19 cellular contexts compared by ENCODE assay signal in genomic region chr13:23434431-23434830, GRCh38. TPM values are rescaled to one million over a fixed set of nuclear protein-coding genes. Genes with fewer than 3 reads are reported as not detected.
DNase-seq lines count a peak whose midpoint lies in the region; ATAC-seq and TF ChIP-seq lines count a peak whose summit lies in the region.
"Had no signal": no experiment of that assay in that cellular context is flagged by ENCODE, and none has a peak within 500 bp of the region (broad histone marks: within the 10 kb centered on the region; RNA-seq: fewer than 3 reads in every experiment).

No MANE protein-coding gene starts in this region.

- no peak overlapping the region for H4K91ac ChIP-seq in H9 (ENCODE audit: insufficient read length, low read depth, low read length)

- H3K9ac ChIP-seq in H9 (ENCODE audit: extremely low read depth, insufficient read length, low read length) = no peak overlapping the region
- H3K9ac ChIP-seq in parathyroid adenoma = no peak overlapping the region

- peaks cover 5% of the 10 kb centered on the region; the same call in 1 of the 2 replicates for H3K4me1 ChIP-seq in H9 (ENCODE audit: insufficient read depth, low read length)
- peaks cover 18% of the 10 kb centered on the region for H3K4me1 ChIP-seq in parathyroid adenoma
- peaks cover 0 to 18% (median 0%) of the 10 kb centered on the region in 12 donors for H3K4me1 ChIP-seq in heart left ventricle
- H3K4me1 ChIP-seq: SJSA1 had no signal

- H3K4me2 ChIP-seq in H9 (ENCODE audit: insufficient read depth, insufficient read length, low read length) (no peak overlapping the region), parathyroid adenoma (ENCODE audit: low read length) (no peak overlapping the region)

- peaks cover 3% of the 10 kb centered on the region for H3K23me2 ChIP-seq in H9 (ENCODE audit: insufficient read length, low read depth, low read length, poor library complexity, severe bottlenecking)

- H3K18ac ChIP-seq in H9 (ENCODE audit: insufficient read length, low read depth, low read length) = no peak overlapping the region

- no peak overlapping the region for H3K14ac ChIP-seq in H9 (ENCODE audit: insufficient read depth, low read length)

- TF ChIP-seq POLR2A in heart left ventricle (IDR thresholded peaks at IDR 0.05) = no peak

- no peak overlapping the region for H3T11ph ChIP-seq in H9 (ENCODE audit: low read length)

- no peak overlapping the region for H2BK15ac ChIP-seq in H9 (ENCODE audit: low read depth, low read length)

- DNase-seq in H9 = no peak
- DNase-seq in WTC11 (ENCODE audit: low spot score) = no peak
- DNase-seq in glutamatergic neuron = no peak
- DNase-seq in RPMI8226 = no peak
- no peak for DNase-seq in heart left ventricle
- no peak for DNase-seq in omental fat pad (ENCODE audit: low spot score)
- DNase-seq: CD4-positive, CD25-positive, alpha-beta regulatory T cell; DMS53; H7; Karpas-422; MG63; NCI-H1092; NCI-H1694; NCI-H446; NCI-H69; PC-3 had no signal

- H4K20me1 ChIP-seq in H9 (ENCODE audit: control insufficient read depth, insufficient read depth, insufficient read length) = no peaks in the 10 kb centered on the region

- peaks cover 13% of the 10 kb centered on the region; the same call in 1 of the 2 replicates for H3K27me3 Mint-ChIP-seq in H9 (ENCODE audit: low read depth)
- peaks cover 10% of the 10 kb centered on the region for H3K27me3 Mint-ChIP-seq in WTC11 (ENCODE audit: low read depth)
- H3K27me3 Mint-ChIP-seq in glutamatergic neuron (ENCODE audit: unreplicated experiment) = peaks cover 2% of the 10 kb centered on the region

- H2BK5ac ChIP-seq in H9 (ENCODE audit: insufficient read length, low read length) = no peak overlapping the region

- no peak overlapping the region for H4K5ac ChIP-seq in H9 (ENCODE audit: insufficient read length, low read depth, low read length)

- no peaks in the 10 kb centered on the region for H3K27me3 ChIP-seq in H9 (ENCODE audit: insufficient read depth, low read length)
- H3K27me3 ChIP-seq in parathyroid adenoma (ENCODE audit: control insufficient read depth, insufficient read depth, low read length) = no peaks in the 10 kb centered on the region
- H3K27me3 ChIP-seq in heart left ventricle = no peaks in the 10 kb centered on the region
- H3K27me3 ChIP-seq: MG63, SJSA1 had no signal

- intact Hi-C loops in heart left ventricle (cut with DNase I) = loop anchor here in 1 of 10 donors (2.0 kb wide), 1 partner anchor 60 kb away; no protein-coding TSS in a partner anchor

- H2AK5ac ChIP-seq in H9 (ENCODE audit: insufficient read length, low read length) = no peak overlapping the region

- H3K79me2 ChIP-seq in H9 (ENCODE audit: insufficient read depth, low read length) = no peaks in the 10 kb centered on the region
- H3K79me2 ChIP-seq in parathyroid adenoma = peaks cover 7% of the 10 kb centered on the region

- H2AFZ ChIP-seq in H9 (ENCODE audit: low read length) (no peak overlapping the region), parathyroid adenoma (peak overlapping the region; percentile 72)

- peaks cover 35 to 38% of the 10 kb centered on the region in 2 experiments for H3K4me1 Mint-ChIP-seq in H9
- peaks cover 31% of the 10 kb centered on the region for H3K4me1 Mint-ChIP-seq in WTC11
- peaks cover 33% of the 10 kb centered on the region for H3K4me1 Mint-ChIP-seq in glutamatergic neuron (ENCODE audit: low read depth, unreplicated experiment)

- H3K27ac ChIP-seq in H9 (ENCODE audit: insufficient read length, low read depth, low read length) = no peak overlapping the region
- peak overlapping the region; percentile 85 for H3K27ac ChIP-seq in parathyroid adenoma
- no peak overlapping the region for H3K27ac ChIP-seq in heart left ventricle
- H3K27ac ChIP-seq: SJSA1 had no signal

- CTCF ChIA-PET in WTC11 (lab: Charles Lee) = interaction anchor here (1.3 to 2.3 kb wide), 2 partner anchors 15 to 308 kb away, joined by 3 to 9 read pairs; no protein-coding TSS in a partner anchor

- H2BK120ac ChIP-seq in H9 (ENCODE audit: low read depth, low read length, poor library complexity, severe bottlenecking) = no peak overlapping the region

- no peak overlapping the region for H2BK12ac ChIP-seq in H9 (ENCODE audit: insufficient read length, low read depth, low read length)

- WGBS in H9 (ENCODE audit: extremely low coverage, insufficient read length, low lambda C conversion rate) = no CpG with 5 or more reads among the region's 3 CpGs
- 72 to 81% (median 78%) methylated on average over 3 of the region's 3 CpGs for WGBS in heart left ventricle, 4 donors

- H3K36me3 ChIP-seq in parathyroid adenoma (ENCODE audit: control insufficient read depth, insufficient read depth, low read length) (no peaks in the 10 kb centered on the region), heart left ventricle (no peaks in the 10 kb centered on the region)
- H3K36me3 ChIP-seq: MG63, SJSA1 had no signal

- no peaks in the 10 kb centered on the region for H3K9me3 Mint-ChIP-seq in H9
- H3K9me3 Mint-ChIP-seq in WTC11 = no peaks in the 10 kb centered on the region
- H3K9me3 Mint-ChIP-seq in glutamatergic neuron (ENCODE audit: unreplicated experiment) = peaks cover 18% of the 10 kb centered on the region

- H3K27ac Mint-ChIP-seq in H9 (no peak overlapping the region), WTC11 (no peak overlapping the region; the same call in 1 of the 2 replicates), glutamatergic neuron (ENCODE audit: unreplicated experiment) (peak overlapping the region; percentile 99)
- H3K27ac Mint-ChIP-seq: B cell had no signal

- H4K8ac ChIP-seq in H9 (replicated peaks; ENCODE audit: insufficient read length, low read depth, low read length) = no peak overlapping the region

- no peak overlapping the region for H3K23ac ChIP-seq in H9 (ENCODE audit: insufficient read length, low read depth, low read length)

- no peak overlapping the region for H2BK20ac ChIP-seq in H9 (ENCODE audit: low read depth, low read length, poor library complexity, severe bottlenecking)

- no peak overlapping the region for H3K56ac ChIP-seq in H9 (ENCODE audit: insufficient read length, low read depth, low read length)

- no peak overlapping the region for H3K4me3 ChIP-seq in parathyroid adenoma (ENCODE audit: low read depth, low read length)
- no peak overlapping the region for H3K4me3 ChIP-seq in heart left ventricle

- H3K36me3 Mint-ChIP-seq in H9 (ENCODE audit: insufficient read depth in 1 of 3, low read depth in 3 of 3) (peaks cover 4 to 9% (median 4%) of the 10 kb centered on the region in 3 experiments; a peak in 6 of 7 replicates), WTC11 (peaks cover 4% of the 10 kb centered on the region; the same call in 1 of the 2 replicates), glutamatergic neuron (ENCODE audit: unreplicated experiment) (no peaks in the 10 kb centered on the region)
- H3K36me3 Mint-ChIP-seq: CD4-positive, CD25-positive, alpha-beta regulatory T cell had no signal

- POLR2A ChIA-PET in WTC11 (lab: Charles Lee) = no interaction called here

- TF ChIP-seq CTCF in H9 (conservative IDR thresholded peaks at IDR 0.05) = no peak
- TF ChIP-seq CTCF in WTC11 (IDR thresholded peaks at IDR 0.05) = no peak
- no peak for TF ChIP-seq CTCF in glutamatergic neuron (IDR thresholded peaks at IDR 0.05; ENCODE audit: partially characterized antibody, unreplicated experiment)
- no peak for TF ChIP-seq CTCF in parathyroid adenoma (IDR thresholded peaks at IDR 0.05)
- TF ChIP-seq CTCF in heart left ventricle (IDR thresholded peaks at IDR 0.05) = no peak
- no peak for TF ChIP-seq CTCF in omental fat pad (IDR thresholded peaks at IDR 0.05)

- H3K4me3 Mint-ChIP-seq in H9 (peak overlapping the region; percentile 83 to 89; a peak in 3 of 5 replicates), WTC11 (peak overlapping the region; percentile 91), glutamatergic neuron (ENCODE audit: unreplicated experiment) (peak overlapping the region; percentile 96)
- H3K4me3 Mint-ChIP-seq: B cell; CD4-positive, CD25-positive, alpha-beta regulatory T cell had no signal

- no peaks in the 10 kb centered on the region for H3K79me1 ChIP-seq in H9 (ENCODE audit: insufficient read depth, low read depth, low read length, poor library complexity, severe bottlenecking)

- no peak overlapping the region for H3K4ac ChIP-seq in H9 (ENCODE audit: low read depth, low read length)

- ATAC-seq in WTC11 = peak; percentile 11; the same call in 1 of the 2 replicates
- ATAC-seq in heart left ventricle = no peak
- no peak for ATAC-seq in omental fat pad (ENCODE audit: low FRiP score)
- ATAC-seq: PC-3 had no signal

- no peaks in the 10 kb centered on the region for H3K9me3 ChIP-seq in H9 (ENCODE audit: control insufficient read depth, low read depth, low read length)
- H3K9me3 ChIP-seq in parathyroid adenoma (ENCODE audit: control insufficient read depth, low read length) = no peaks in the 10 kb centered on the region
- no peaks in the 10 kb centered on the region for H3K9me3 ChIP-seq in heart left ventricle
- H3K9me3 ChIP-seq: MG63, SJSA1 had no signal

TF ChIP-seq in WTC11, 78 proteins besides CTCF, POLR2A, EP300 and RAD21 (continues in another document):
- TF ChIP-seq NR2C2 (CRISPR knock-in tag; IDR thresholded peaks at IDR 0.05) = no peak
- TF ChIP-seq PREB (CRISPR knock-in tag; IDR thresholded peaks at IDR 0.05; ENCODE audit: borderline replicate concordance) = no peak
- TF ChIP-seq ELF4 (CRISPR knock-in tag; IDR thresholded peaks at IDR 0.05; ENCODE audit: low read depth) = no peak
- TF ChIP-seq CDX4 (CRISPR knock-in tag; IDR thresholded peaks at IDR 0.05; ENCODE audit: borderline replicate concordance) = no peak
- no peak for TF ChIP-seq NFE2L1 (CRISPR knock-in tag; IDR thresholded peaks at IDR 0.05)
- TF ChIP-seq NR3C1 (CRISPR knock-in tag; conservative IDR thresholded peaks at IDR 0.05; ENCODE audit: low read depth) = no peak

RNA-seq across cellular contexts. Expression of gene SACS, which starts 0.9 kb away (rescaled TPM):
- 47.8 and 53.0 TPM in 2 replicates for total RNA-seq in H9 (2021)
- 30.5 to 35.2 TPM (median 30.8 TPM) in 3 replicates for total RNA-seq in WTC11 (2021)
- 132 TPM for total RNA-seq in glutamatergic neuron (ENCODE audit: unreplicated experiment)
- 10 to 100 TPM in 8 of 9 donors, 1 to 10 TPM in 1; 8.8 to 29.3 (median 25.6) TPM for total RNA-seq in heart left ventricle
- 10 to 100 TPM in 1 of 2 donors, 1 to 10 TPM in 1; 2.8 to 12.9 TPM for polyA plus RNA-seq in heart left ventricle
- 10 to 100 TPM; 12.6 to 48.4 (median 15.0) TPM for total RNA-seq in omental fat pad
